Comparison of ENCODE assay signal across 1 cellular context in genomic region chr16:46790599-46791270, GRCh38.
TF ChIP-seq lines count a peak whose summit lies in the region.

No MANE protein-coding gene starts in this region.

TF ChIP-seq in K562, 482 proteins besides CTCF, POLR2A, EP300 and RAD21:
- TF ChIP-seq MTA2 (IDR thresholded peaks at IDR 0.05; ENCODE audit: low read depth) (no peak), HOXB6 (CRISPR knock-in tag; IDR thresholded peaks at IDR 0.05; ENCODE audit: borderline replicate concordance) (no peak), STAT6 (CRISPR knock-in tag; IDR thresholded peaks at IDR 0.05) (no peak), NR4A1 (CRISPR knock-in tag; IDR thresholded peaks at IDR 0.05) (no peak), NR4A1 (tag; IDR thresholded peaks at IDR 0.05) (no peak), ZMIZ1 (IDR thresholded peaks at IDR 0.05; ENCODE audit: low read depth in 2 of 2, low read length in 2 of 2) (no peak), ZFPM2 (CRISPR knock-in tag; IDR thresholded peaks at IDR 0.05) (no peak), RBM34 (IDR thresholded peaks at IDR 0.05; ENCODE audit: borderline replicate concordance, insufficient read depth, low read length) (no peak), HDAC6 (IDR thresholded peaks at IDR 0.05; ENCODE audit: low read depth, low read length) (no peak), ZNF584 (CRISPR knock-in tag; IDR thresholded peaks at IDR 0.05; ENCODE audit: low read depth) (no peak), LARP7 (IDR thresholded peaks at IDR 0.05) (no peak), RBM22 (IDR thresholded peaks at IDR 0.05; ENCODE audit: low read depth, low read length, poor library complexity, severe bottlenecking) (no peak), ELF1 (tag; IDR thresholded peaks at IDR 0.05) (no peak), CEBPG (CRISPR knock-in tag; IDR thresholded peaks at IDR 0.05) (no peak), CEBPG (tag; conservative IDR thresholded peaks at IDR 0.05 in 1 of 2, IDR thresholded peaks at IDR 0.05 in 1 of 2) (no peak), ZKSCAN3 (CRISPR knock-in tag; IDR thresholded peaks at IDR 0.05) (no peak), ZNF347 (CRISPR knock-in tag; IDR thresholded peaks at IDR 0.05; ENCODE audit: low read depth) (no peak), RBM25 (IDR thresholded peaks at IDR 0.05; ENCODE audit: low read depth, low read length, severe bottlenecking) (no peak), NFIX (CRISPR knock-in tag; IDR thresholded peaks at IDR 0.05; ENCODE audit: low read depth) (no peak), ETS2 (tag; IDR thresholded peaks at IDR 0.05; ENCODE audit: borderline replicate concordance, poor library complexity, severe bottlenecking) (no peak), ATF4 (CRISPR knock-in tag; IDR thresholded peaks at IDR 0.05) (no peak), CBX8 (IDR thresholded peaks at IDR 0.05; ENCODE audit: borderline replicate concordance, extremely low read depth, low read depth, low read length, poor library complexity, severe bottlenecking) (no peak)
TF ChIP-seq in K562: peak in this region for 0.
